In genomic region chrX:68822641-68823410, GRCh38 we compare ENCODE assay signal across 8 cellular contexts. TPM values are rescaled to one million over a fixed set of nuclear protein-coding genes. Genes with fewer than 3 reads are reported as not detected.
A peak's percentile ranks its signal among the peaks of the same experiment; 100 is the strongest.
DNase-seq lines count a peak whose midpoint lies in the region; ATAC-seq and TF ChIP-seq lines count a peak whose summit lies in the region.

No MANE protein-coding gene starts in this region.

- DNase-seq in AG09319 (ENCODE audit: extremely low read depth, low read depth) (peak; percentile 20), LoVo (ENCODE audit: low spot score) (peak; percentile 38), right cardiac atrium (peak; percentile 68 to 81 (median 77)), NCI-H345 treated with DMSO at 0.1 percent for 48 hours (lab: John Stamatoyannopoulos, UW; ENCODE audit: unreplicated experiment) (no peak), SKM-1 treated with dmso at 0.1 percent for 144 hours (lab: John Stamatoyannopoulos, UW; ENCODE audit: unreplicated experiment) (no peak)
- DNase-seq in activated T-cell treated with anti-CD3 and anti-CD28 coated beads, Interleukin-2, amount 50 U/mL, for 72 hours: peak in 1 of 2 donors; percentile 24
- DNase-seq in stimulated activated effector memory CD8-positive, alpha-beta T cell treated with anti-CD3 and anti-CD28 coated beads, Interleukin-12 subunit alpha, Interleukin-12 subunit beta, amount 100 ng/mL, for 72 hours (ENCODE audit: low spot score in 2 of 2): peak in 1 of 2 donors; percentile 23

- H3K4me3 ChIP-seq in GM12875 (ENCODE audit: low read depth, low read length) (no peak overlapping the region), right cardiac atrium (ENCODE audit: low read length) (no peak overlapping the region)

- no peaks in the 10 kb centered on the region for H3K27me3 ChIP-seq in right cardiac atrium (ENCODE audit: control insufficient read depth, insufficient read depth)

- ATAC-seq in activated T-cell treated with anti-CD3 and anti-CD28 coated beads, Interleukin-2, amount 50 U/mL, for 72 hours (replicated peaks in 1 of 2): peak; percentile 72 to 73
- ATAC-seq in right cardiac atrium: peak; percentile 88 to 91
- ATAC-seq in stimulated activated effector memory CD8-positive, alpha-beta T cell treated with anti-CD3 and anti-CD28 coated beads, Interleukin-12 subunit alpha, Interleukin-12 subunit beta, amount 100 ng/mL, for 72 hours: peak; percentile 59

- no peak overlapping the region for H3K27ac Mint-ChIP-seq in activated T-cell treated with anti-CD3 and anti-CD28 coated beads, Interleukin-2, amount 50 U/mL, for 72 hours
- peak overlapping the region; percentile 63 for H3K27ac Mint-ChIP-seq in stimulated activated effector memory CD8-positive, alpha-beta T cell treated with anti-CD3 and anti-CD28 coated beads, Interleukin-12 subunit alpha, Interleukin-12 subunit beta, amount 100 ng/mL, for 72 hours

- 14% methylated on average over 14 of the region's 14 CpGs for WGBS in right cardiac atrium

- H3K27me3 Mint-ChIP-seq in activated T-cell treated with anti-CD3 and anti-CD28 coated beads, Interleukin-2, amount 50 U/mL, for 72 hours (ENCODE audit: low read depth): peaks cover 30% of the 10 kb centered on the region

- H3K27ac ChIP-seq in right cardiac atrium (ENCODE audit: low read length): no peak overlapping the region

- H3K9me3 ChIP-seq in right cardiac atrium (ENCODE audit: control insufficient read depth, low read length): no peaks in the 10 kb centered on the region

- intact Hi-C loops in right cardiac atrium (cut with DNase I): loop anchor here in 2 of 4 donors (5.0 to 10.0 kb wide), 4 partner anchors 339 to 564 kb away; no protein-coding TSS in a partner anchor

- no peaks in the 10 kb centered on the region for H3K4me1 ChIP-seq in right cardiac atrium (ENCODE audit: control insufficient read depth, insufficient read depth, low read length)

- no peaks in the 10 kb centered on the region for H3K36me3 Mint-ChIP-seq in activated T-cell treated with anti-CD3 and anti-CD28 coated beads, Interleukin-2, amount 50 U/mL, for 72 hours (ENCODE audit: insufficient read depth in 2 of 2)
- no peaks in the 10 kb centered on the region for H3K36me3 Mint-ChIP-seq in stimulated activated effector memory CD8-positive, alpha-beta T cell treated with anti-CD3 and anti-CD28 coated beads, Interleukin-12 subunit alpha, Interleukin-12 subunit beta, amount 100 ng/mL, for 72 hours

- peak; percentile 74 for TF ChIP-seq CTCF in AG09319 (IDR thresholded peaks at IDR 0.05; ENCODE audit: low read depth, low read length)
- TF ChIP-seq CTCF in GM12875 (IDR thresholded peaks at IDR 0.05; ENCODE audit: borderline replicate concordance, insufficient read depth, low read depth, low read length): peak; percentile 55; the same call in 1 of the 2 replicates

- no peaks in the 10 kb centered on the region for H3K9me3 Mint-ChIP-seq in activated T-cell treated with anti-CD3 and anti-CD28 coated beads, Interleukin-2, amount 50 U/mL, for 72 hours
- no peaks in the 10 kb centered on the region for H3K9me3 Mint-ChIP-seq in stimulated activated effector memory CD8-positive, alpha-beta T cell treated with anti-CD3 and anti-CD28 coated beads, Interleukin-12 subunit alpha, Interleukin-12 subunit beta, amount 100 ng/mL, for 72 hours

- H3K4me1 Mint-ChIP-seq in activated T-cell treated with anti-CD3 and anti-CD28 coated beads, Interleukin-2, amount 50 U/mL, for 72 hours (ENCODE audit: low read depth): no peaks in the 10 kb centered on the region
- H3K4me1 Mint-ChIP-seq in stimulated activated effector memory CD8-positive, alpha-beta T cell treated with anti-CD3 and anti-CD28 coated beads, Interleukin-12 subunit alpha, Interleukin-12 subunit beta, amount 100 ng/mL, for 72 hours: peaks cover 4% of the 10 kb centered on the region

- H3K4me3 Mint-ChIP-seq in activated T-cell treated with anti-CD3 and anti-CD28 coated beads, Interleukin-2, amount 50 U/mL, for 72 hours: no peak overlapping the region
- H3K4me3 Mint-ChIP-seq in stimulated activated effector memory CD8-positive, alpha-beta T cell treated with anti-CD3 and anti-CD28 coated beads, Interleukin-12 subunit alpha, Interleukin-12 subunit beta, amount 100 ng/mL, for 72 hours: no peak overlapping the region

RNA-seq across cellular contexts. Expression of gene EFNB1, which starts 6.0 kb away (rescaled TPM):
- total RNA-seq in activated T-cell treated with anti-CD3 and anti-CD28 coated beads, Interleukin-2, amount 50 U/mL, for 72 hours: 1 to 10 TPM; 5.1 to 5.7 TPM
- total RNA-seq in right cardiac atrium: 10 to 100 TPM; 18.6 to 28.0 (median 24.4) TPM
- polyA plus RNA-seq in right cardiac atrium: 27.1 TPM

Comparison
In these comparisons a context has a peak if more than half of its experiments do, and no peak if none do; other contexts are left out.
1. DNase-seq: peak in AG09319 (single experiment), LoVo (single experiment) and right cardiac atrium (3 of 3); none in NCI-H345 treated with DMSO at 0.1 percent for 48 hours (single experiment) and SKM-1 treated with dmso at 0.1 percent for 144 hours (single experiment).
2. Peak in every context shown above with its lines, with median percentiles within 50 percentile points of each other: ATAC-seq.